Comparison of ENCODE assay signal across 8 cellular contexts in genomic region chr1:150149490-150150453, GRCh38. TPM values are rescaled to one million over a fixed set of nuclear protein-coding genes. Genes with fewer than 3 reads are reported as not detected.
A peak's percentile ranks its signal among the peaks of the same experiment; 100 is the strongest.
DNase-seq lines count a peak whose midpoint lies in the region; ATAC-seq and TF ChIP-seq lines count a peak whose summit lies in the region.

Gene PLEKHO1, plus strand, starts transcription at chr1:150149916. Its CDS starts 342 bp downstream, at chr1:150150258.

- peak; percentile 67 for TF ChIP-seq POLR2A in GM15510 (IDR thresholded peaks at IDR 0.05; ENCODE audit: borderline replicate concordance, extremely low read depth, insufficient read length)

- peak; percentile 87 for DNase-seq in NCI-H82 (lab: John Stamatoyannopoulos, UW)
- peak; percentile 73 for DNase-seq in activated T-cell treated with anti-CD3 and anti-CD28 coated beads for 24 hours (ENCODE audit: low read depth)
- DNase-seq in epidermal melanocyte (ENCODE audit: insufficient read length, low spot score), result peak; percentile 39
- DNase-seq in mucosa of gallbladder (ENCODE audit: low spot score), result peak; percentile 84
- peak; percentile 63 to 80 for DNase-seq in stimulated activated CD8-positive, alpha-beta memory T cell treated with anti-CD3 and anti-CD28 coated beads, Interleukin-4, amount 100 ng/mL, for 4 hours (ENCODE audit: low read depth in 2 of 2, low spot score in 1 of 2)

- ATAC-seq in HG02981 (IDR thresholded peaks at IDR 0.05; ENCODE audit: unreplicated experiment) (peak; percentile 54), HG03460 (IDR thresholded peaks at IDR 0.05; ENCODE audit: unreplicated experiment) (no peak)

RNA-seq across cellular contexts. Expression of gene PLEKHO1, which starts in this region (rescaled TPM):
- 56.4 TPM for total RNA-seq in mucosa of gallbladder
